In the genomic region with DNA sequence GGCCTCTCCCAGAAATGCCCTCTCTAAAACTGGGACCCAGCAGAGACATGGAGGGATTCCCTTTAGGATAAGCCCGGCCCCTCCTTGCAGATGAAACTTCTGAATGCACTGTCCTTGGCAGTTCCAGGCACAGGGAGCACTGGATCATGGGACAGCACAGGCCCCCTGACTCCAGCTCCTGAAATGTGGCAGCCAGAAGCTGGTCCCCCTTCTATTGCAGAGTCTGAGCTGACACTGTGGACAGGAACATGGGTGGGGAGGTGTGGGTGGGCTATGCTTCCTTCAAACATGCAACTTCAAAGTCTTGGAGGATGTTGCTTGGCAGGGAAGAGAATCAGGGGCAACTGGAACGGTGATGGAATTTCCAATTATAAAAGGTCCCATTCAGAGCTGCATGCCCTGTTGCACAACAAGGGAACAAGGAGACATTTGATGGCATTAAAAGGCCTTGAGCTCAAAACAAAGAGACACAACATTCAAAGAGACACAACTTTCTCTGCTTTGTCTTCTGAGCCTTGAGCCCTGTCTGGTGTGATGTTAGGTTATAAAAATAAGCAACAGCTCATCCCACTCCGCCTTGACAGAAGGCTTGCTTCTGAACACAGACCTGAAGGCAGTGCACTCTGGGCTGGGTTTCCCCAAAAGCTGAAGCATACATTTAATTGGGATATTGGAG, we compare ENCODE assay signal across 13 cellular contexts.
"Had no signal": no experiment of that assay in that cellular context is flagged by ENCODE, and none has a peak within 500 bp of the region (broad histone marks: within the 10 kb centered on the region; RNA-seq: fewer than 3 reads in every experiment).

No MANE protein-coding gene starts in this region.

- H3K27me3 ChIP-seq: stomach, tibial nerve had no signal

- H3K4me1 ChIP-seq: lower lobe of right lung, stomach had no signal

- H3K36me3 ChIP-seq: lower lobe of right lung, stomach, tibial nerve had no signal

- H3K9me3 ChIP-seq: lower lobe of right lung, mucosa of descending colon, stomach, tibial nerve had no signal

- DNase-seq: activated CD4-positive, alpha-beta T cell treated with anti-CD3 and anti-CD28 coated beads, Interleukin-2, amount 50 U/mL, for 4 hours; activated CD8-positive, alpha-beta memory T cell treated with anti-CD3 and anti-CD28 coated beads, Interleukin-2, amount 10 ng/mL, durations not matched to agents 7 days and 5 days; activated gamma-delta T cell; activated T-cell treated with anti-CD3 and anti-CD28 coated beads, Interleukin-2, amount 50 U/mL, for 24 hours; aorta; effector CD4-positive, alpha-beta T cell; lower lobe of right lung; mucosa of descending colon; natural killer cell; stimulated activated CD4-positive, alpha-beta T cell treated with anti-CD3 and anti-CD28 coated beads, Interleukin-4, amount 100 ng/mL, for 1 hour; stomach had no signal

- ATAC-seq: activated CD4-positive, CD25-positive, alpha-beta regulatory T cell treated with anti-CD3 and anti-CD28 coated beads, Interleukin-2, amount 50 U/mL, for 24 hours; activated CD8-positive, alpha-beta memory T cell treated with anti-CD3 and anti-CD28 coated beads, Interleukin-2, amount 10 ng/mL, durations not matched to agents 7 days and 5 days; lower lobe of right lung; mucosa of descending colon; natural killer cell had no signal

- H3K4me3 ChIP-seq: lower lobe of right lung, mucosa of descending colon, stomach, tibial nerve had no signal

- H3K27ac ChIP-seq: lower lobe of right lung, stomach had no signal
